In the genomic region with DNA sequence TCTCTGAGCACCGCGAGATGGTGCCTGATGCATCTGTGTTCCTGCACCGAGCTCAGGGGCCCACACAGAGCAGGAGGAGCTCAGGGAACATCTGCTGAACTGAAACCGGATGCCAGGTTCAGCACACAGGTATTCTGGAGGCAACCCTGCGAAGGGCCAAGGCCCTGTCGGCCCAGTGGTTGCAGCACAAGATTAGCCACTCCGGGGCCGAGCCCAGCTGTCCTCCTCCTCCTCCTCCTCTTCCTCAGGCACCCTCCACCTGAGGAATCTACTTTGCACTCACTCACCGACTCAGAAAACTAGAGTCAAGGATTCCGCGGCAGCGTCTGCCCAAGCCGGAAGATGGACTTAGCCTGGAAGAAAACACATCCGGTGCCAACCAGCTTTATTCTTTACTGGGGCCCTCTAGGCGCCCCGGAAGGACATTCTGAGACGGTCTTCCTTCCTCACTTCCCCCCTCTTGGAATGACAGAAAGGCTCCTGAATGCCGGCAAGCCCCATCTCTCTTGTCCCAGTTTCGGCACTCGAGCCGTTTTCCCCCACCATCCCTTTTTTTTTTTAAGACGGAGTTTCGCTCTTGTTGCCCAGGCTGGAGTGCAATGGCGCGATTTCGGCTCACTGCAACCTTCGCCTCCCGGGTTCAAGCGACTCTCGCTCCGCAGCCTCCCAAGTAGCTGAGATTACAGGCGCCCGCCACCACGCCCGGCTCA, we compare ENCODE assay signal across 1 cellular context.
A peak's percentile ranks its signal among the peaks of the same experiment; 100 is the strongest.
TF ChIP-seq lines count a peak whose summit lies in the region.

A gene with protein sequence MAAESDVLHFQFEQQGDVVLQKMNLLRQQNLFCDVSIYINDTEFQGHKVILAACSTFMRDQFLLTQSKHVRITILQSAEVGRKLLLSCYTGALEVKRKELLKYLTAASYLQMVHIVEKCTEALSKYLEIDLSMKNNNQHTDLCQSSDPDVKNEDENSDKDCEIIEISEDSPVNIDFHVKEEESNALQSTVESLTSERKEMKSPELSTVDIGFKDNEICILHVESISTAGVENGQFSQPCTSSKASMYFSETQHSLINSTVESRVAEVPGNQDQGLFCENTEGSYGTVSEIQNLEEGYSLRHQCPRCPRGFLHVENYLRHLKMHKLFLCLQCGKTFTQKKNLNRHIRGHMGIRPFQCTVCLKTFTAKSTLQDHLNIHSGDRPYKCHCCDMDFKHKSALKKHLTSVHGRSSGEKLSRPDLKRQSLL (minus strand): TSS at position 360 of the 710 bp plus-strand sequence. CDS start 1,251 bp downstream, outside the sequence.

TF ChIP-seq in HEK293, 187 proteins besides CTCF, POLR2A, EP300 and RAD21 (continued from another document):
- TF ChIP-seq, protein P1, sequence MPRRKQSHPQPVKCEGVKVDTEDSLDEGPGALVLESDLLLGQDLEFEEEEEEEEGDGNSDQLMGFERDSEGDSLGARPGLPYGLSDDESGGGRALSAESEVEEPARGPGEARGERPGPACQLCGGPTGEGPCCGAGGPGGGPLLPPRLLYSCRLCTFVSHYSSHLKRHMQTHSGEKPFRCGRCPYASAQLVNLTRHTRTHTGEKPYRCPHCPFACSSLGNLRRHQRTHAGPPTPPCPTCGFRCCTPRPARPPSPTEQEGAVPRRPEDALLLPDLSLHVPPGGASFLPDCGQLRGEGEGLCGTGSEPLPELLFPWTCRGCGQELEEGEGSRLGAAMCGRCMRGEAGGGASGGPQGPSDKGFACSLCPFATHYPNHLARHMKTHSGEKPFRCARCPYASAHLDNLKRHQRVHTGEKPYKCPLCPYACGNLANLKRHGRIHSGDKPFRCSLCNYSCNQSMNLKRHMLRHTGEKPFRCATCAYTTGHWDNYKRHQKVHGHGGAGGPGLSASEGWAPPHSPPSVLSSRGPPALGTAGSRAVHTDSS (tag by site-specific recombination; IDR thresholded peaks at IDR 0.05): 0 out of 2 replicates have a peak, but pooled peaks have one; percentile 51
- TF ChIP-seq ZNF530 (tag by site-specific recombination; IDR thresholded peaks at IDR 0.05; ENCODE audit: low read depth) (no peak), FEZF1 (tag by site-specific recombination; IDR thresholded peaks at IDR 0.05) (no peak), ZSCAN30 (tag by site-specific recombination; IDR thresholded peaks at IDR 0.05) (no peak), ZNF629 (tag by site-specific recombination; IDR thresholded peaks at IDR 0.05) (peak; percentile 56)
TF ChIP-seq in HEK293: peak in this region for 34.
